36 cellular contexts compared by ENCODE assay signal in the genomic region with DNA sequence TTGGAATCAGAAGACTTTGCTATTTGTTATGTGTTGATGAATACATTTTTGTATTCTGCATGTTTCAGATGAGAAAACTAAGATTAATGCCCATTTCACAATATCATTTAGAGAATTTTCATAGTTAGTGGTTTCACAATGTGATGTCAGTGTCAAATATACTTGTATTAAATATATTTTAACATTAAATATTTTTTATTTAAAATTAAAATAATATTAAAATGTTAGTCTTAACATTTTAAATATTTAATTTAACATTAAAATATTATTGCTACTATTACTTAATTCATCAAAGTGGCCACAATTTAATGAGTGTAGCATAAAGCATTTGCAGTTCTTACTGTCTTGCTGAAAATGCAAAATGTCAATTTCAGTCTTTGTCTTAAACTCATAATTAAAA.
"Had no signal": no experiment of that assay in that cellular context is flagged by ENCODE, and none has a peak within 500 bp of the region (broad histone marks: within the 10 kb centered on the region; RNA-seq: fewer than 3 reads in every experiment).

No MANE protein-coding gene starts in this region.

- H3K27ac ChIP-seq: ascending aorta, breast epithelium, cardiac muscle cell, coronary artery, dorsolateral prefrontal cortex, esophagus muscularis mucosa, foreskin keratinocyte, gastroesophageal sphincter, WERI-Rb-1 had no signal

- ATAC-seq: activated CD4-positive, alpha-beta T cell treated with anti-CD3 and anti-CD28 coated beads for 36 hours; activated CD8-positive, alpha-beta memory T cell treated with anti-CD3 and anti-CD28 coated beads, Interleukin-2, amount 10 ng/mL, durations not matched to agents 7 days and 5 days; activated CD8-positive, alpha-beta T cell treated with anti-CD3 and anti-CD28 coated beads, Interleukin-2, amount 10 ng/mL, durations not matched to agents 7 days and 5 days; activated naive CD4-positive, alpha-beta T cell treated with anti-CD3 and anti-CD28 coated beads, Interleukin-2, amount 50 U/mL, for 72 hours; activated T-cell treated with anti-CD3 and anti-CD28 coated beads, Interleukin-2, amount 50 U/mL, for 72 hours; foreskin keratinocyte; gastroesophageal sphincter; T-helper 17 cell had no signal

- H3K4me1 Mint-ChIP-seq: activated CD4-positive, alpha-beta T cell treated with anti-CD3 and anti-CD28 coated beads for 36 hours; activated CD4-positive, alpha-beta T cell treated with anti-CD3 and anti-CD28 coated beads, Interleukin-2, amount 10 ng/mL, durations not matched to agents 24 days and 14 days; activated CD8-positive, alpha-beta memory T cell treated with anti-CD3 and anti-CD28 coated beads, Interleukin-2, amount 10 ng/mL, durations not matched to agents 7 days and 5 days; activated naive CD4-positive, alpha-beta T cell treated with anti-CD3 and anti-CD28 coated beads, Interleukin-2, amount 10 ng/mL, durations not matched to agents 7 days and 5 days; activated naive CD8-positive, alpha-beta T cell treated with anti-CD3 and anti-CD28 coated beads, Interleukin-2, amount 10 ng/mL, durations not matched to agents 7 days and 5 days; endodermal cell; T-helper 17 cell had no signal

- H3K4me1 ChIP-seq: ascending aorta, breast epithelium, esophagus muscularis mucosa, foreskin keratinocyte, gastroesophageal sphincter had no signal

- H3K4me3 ChIP-seq: ascending aorta, breast epithelium, cardiac muscle cell, coronary artery, dorsolateral prefrontal cortex, esophagus muscularis mucosa, gastroesophageal sphincter had no signal

- H3K36me3 Mint-ChIP-seq: activated CD4-positive, alpha-beta memory T cell treated with anti-CD3 and anti-CD28 coated beads for 36 hours; activated CD8-positive, alpha-beta memory T cell treated with anti-CD3 and anti-CD28 coated beads, Interleukin-2, amount 10 ng/mL, durations not matched to agents 7 days and 5 days; activated naive CD4-positive, alpha-beta T cell treated with anti-CD3 and anti-CD28 coated beads, Interleukin-2, amount 10 ng/mL, durations not matched to agents 7 days and 5 days; activated naive CD4-positive, alpha-beta T cell treated with anti-CD3 and anti-CD28 coated beads, Interleukin-2, amount 50 U/mL, for 72 hours; activated naive CD8-positive, alpha-beta T cell treated with anti-CD3 and anti-CD28 coated beads, Interleukin-2, amount 10 ng/mL, durations not matched to agents 7 days and 5 days had no signal

- H3K4me3 Mint-ChIP-seq: activated CD4-positive, alpha-beta memory T cell treated with anti-CD3 and anti-CD28 coated beads for 36 hours; activated CD4-positive, alpha-beta T cell treated with anti-CD3 and anti-CD28 coated beads for 36 hours; activated CD4-positive, alpha-beta T cell treated with anti-CD3 and anti-CD28 coated beads, Interleukin-2, amount 10 ng/mL, durations not matched to agents 24 days and 14 days; activated CD8-positive, alpha-beta memory T cell treated with anti-CD3 and anti-CD28 coated beads, Interleukin-2, amount 10 ng/mL, durations not matched to agents 7 days and 5 days; activated CD8-positive, alpha-beta T cell treated with anti-CD3 and anti-CD28 coated beads, Interleukin-2, amount 10 ng/mL, durations not matched to agents 7 days and 5 days; activated naive CD4-positive, alpha-beta T cell treated with anti-CD3 and anti-CD28 coated beads, Interleukin-2, amount 10 ng/mL, durations not matched to agents 7 days and 5 days; activated naive CD8-positive, alpha-beta T cell treated with anti-CD3 and anti-CD28 coated beads, Interleukin-2, amount 10 ng/mL, durations not matched to agents 7 days and 5 days; activated T-cell treated with anti-CD3 and anti-CD28 coated beads, Interleukin-2, amount 50 U/mL, for 24 hours; activated T-cell treated with anti-CD3 and anti-CD28 coated beads, Interleukin-2, amount 50 U/mL, for 72 hours; brain; dendritic cell treated with granulocyte-macrophage colony-stimulating factor and Interleukin-4, amounts not matched to agents 40 ng/mL and 50 ng/mL, for 4 days; endodermal cell; T-helper 17 cell; T-helper 2 cell treated with Interferon-gamma antibody and Interleukin-4, amounts not matched to agents 5 μg/mL and 100 μg/mL, for 36 hours had no signal

- H3K36me3 ChIP-seq: ascending aorta, cardiac muscle cell, esophagus muscularis mucosa, gastroesophageal sphincter, WERI-Rb-1 had no signal

- H3K27ac Mint-ChIP-seq: activated CD4-positive, alpha-beta memory T cell treated with anti-CD3 and anti-CD28 coated beads for 36 hours; activated CD4-positive, alpha-beta T cell treated with anti-CD3 and anti-CD28 coated beads for 36 hours; activated CD4-positive, alpha-beta T cell treated with anti-CD3 and anti-CD28 coated beads, Interleukin-2, amount 10 ng/mL, durations not matched to agents 24 days and 14 days; activated CD8-positive, alpha-beta memory T cell treated with anti-CD3 and anti-CD28 coated beads, Interleukin-2, amount 10 ng/mL, durations not matched to agents 7 days and 5 days; activated CD8-positive, alpha-beta T cell treated with anti-CD3 and anti-CD28 coated beads, Interleukin-2, amount 10 ng/mL, durations not matched to agents 7 days and 5 days; activated naive CD4-positive, alpha-beta T cell treated with anti-CD3 and anti-CD28 coated beads, Interleukin-2, amount 10 ng/mL, durations not matched to agents 7 days and 5 days; activated naive CD4-positive, alpha-beta T cell treated with anti-CD3 and anti-CD28 coated beads, Interleukin-2, amount 50 U/mL, for 72 hours; activated naive CD8-positive, alpha-beta T cell treated with anti-CD3 and anti-CD28 coated beads, Interleukin-2, amount 10 ng/mL, durations not matched to agents 7 days and 5 days; activated T-cell treated with anti-CD3 and anti-CD28 coated beads, Interleukin-2, amount 50 U/mL, for 24 hours; activated T-cell treated with anti-CD3 and anti-CD28 coated beads, Interleukin-2, amount 50 U/mL, for 72 hours; brain; dendritic cell treated with granulocyte-macrophage colony-stimulating factor and Interleukin-4, amounts not matched to agents 40 ng/mL and 50 ng/mL, for 4 days; endodermal cell; T-helper 17 cell; T-helper 2 cell treated with Interferon-gamma antibody and Interleukin-4, amounts not matched to agents 5 μg/mL and 100 μg/mL, for 36 hours had no signal

- H3K9me3 ChIP-seq: ascending aorta, breast epithelium had no signal

- H3K9me3 Mint-ChIP-seq: activated naive CD4-positive, alpha-beta T cell treated with anti-CD3 and anti-CD28 coated beads, Interleukin-2, amount 50 U/mL, for 72 hours; activated naive CD8-positive, alpha-beta T cell treated with anti-CD3 and anti-CD28 coated beads, Interleukin-2, amount 10 ng/mL, durations not matched to agents 7 days and 5 days; dendritic cell treated with granulocyte-macrophage colony-stimulating factor and Interleukin-4, amounts not matched to agents 40 ng/mL and 50 ng/mL, for 4 days; endodermal cell; T-helper 2 cell treated with Interferon-gamma antibody and Interleukin-4, amounts not matched to agents 5 μg/mL and 100 μg/mL, for 36 hours had no signal

- H3K27me3 ChIP-seq: ascending aorta, breast epithelium, cardiac muscle cell, dorsolateral prefrontal cortex, esophagus muscularis mucosa, gastroesophageal sphincter had no signal

- H3K27me3 Mint-ChIP-seq: activated CD4-positive, alpha-beta memory T cell treated with anti-CD3 and anti-CD28 coated beads for 36 hours; activated CD4-positive, alpha-beta T cell treated with anti-CD3 and anti-CD28 coated beads, Interleukin-2, amount 10 ng/mL, durations not matched to agents 24 days and 14 days; activated CD8-positive, alpha-beta memory T cell treated with anti-CD3 and anti-CD28 coated beads, Interleukin-2, amount 10 ng/mL, durations not matched to agents 7 days and 5 days; activated naive CD4-positive, alpha-beta T cell treated with anti-CD3 and anti-CD28 coated beads, Interleukin-2, amount 10 ng/mL, durations not matched to agents 7 days and 5 days; activated T-cell treated with anti-CD3 and anti-CD28 coated beads, Interleukin-2, amount 50 U/mL, for 24 hours; brain had no signal

- DNase-seq: activated CD4-positive, alpha-beta memory T cell treated with anti-CD3 and anti-CD28 coated beads for 36 hours; activated CD4-positive, alpha-beta T cell treated with anti-CD3 and anti-CD28 coated beads for 36 hours; activated CD4-positive, alpha-beta T cell treated with anti-CD3 and anti-CD28 coated beads, Interleukin-2, amount 10 ng/mL, durations not matched to agents 24 days and 14 days; activated CD4-positive, CD25-positive, alpha-beta regulatory T cell; activated CD4-positive, CD25-positive, alpha-beta regulatory T cell treated with anti-CD3 and anti-CD28 coated beads, Interleukin-2, amount 50 U/mL, for 72 hours; activated CD8-positive, alpha-beta memory T cell treated with anti-CD3 and anti-CD28 coated beads, Interleukin-2, amount 10 ng/mL, durations not matched to agents 7 days and 5 days; activated CD8-positive, alpha-beta memory T cell treated with anti-CD3 and anti-CD28 coated beads, Interleukin-2, amount 50 U/mL, for 4 hours; activated CD8-positive, alpha-beta T cell treated with anti-CD3 and anti-CD28 coated beads, Interleukin-2, amount 10 ng/mL, durations not matched to agents 7 days and 5 days; activated gamma-delta T cell; activated naive CD4-positive, alpha-beta T cell; activated naive CD4-positive, alpha-beta T cell treated with anti-CD3 and anti-CD28 coated beads, Interleukin-2, amount 10 ng/mL, durations not matched to agents 7 days and 5 days; activated naive CD8-positive, alpha-beta T cell treated with anti-CD3 and anti-CD28 coated beads, Interleukin-2, amount 10 ng/mL, durations not matched to agents 7 days and 5 days; activated T-cell treated with anti-CD3 and anti-CD28 coated beads for 4 hours; activated T-cell treated with anti-CD3 and anti-CD28 coated beads, Interleukin-2, amount 50 U/mL, for 24 hours; activated T-cell treated with anti-CD3 and anti-CD28 coated beads, Interleukin-2, amount 50 U/mL, for 72 hours; central memory CD4-positive, alpha-beta T cell; cerebellar nuclear complex; dorsolateral prefrontal cortex; effector memory CD4-positive, alpha-beta T cell; endodermal cell; erythroblast; foreskin keratinocyte; T-helper 1 cell; T-helper 17 cell; T1000; WERI-Rb-1 had no signal
